17 cellular contexts compared by ENCODE assay signal in the genomic region with DNA sequence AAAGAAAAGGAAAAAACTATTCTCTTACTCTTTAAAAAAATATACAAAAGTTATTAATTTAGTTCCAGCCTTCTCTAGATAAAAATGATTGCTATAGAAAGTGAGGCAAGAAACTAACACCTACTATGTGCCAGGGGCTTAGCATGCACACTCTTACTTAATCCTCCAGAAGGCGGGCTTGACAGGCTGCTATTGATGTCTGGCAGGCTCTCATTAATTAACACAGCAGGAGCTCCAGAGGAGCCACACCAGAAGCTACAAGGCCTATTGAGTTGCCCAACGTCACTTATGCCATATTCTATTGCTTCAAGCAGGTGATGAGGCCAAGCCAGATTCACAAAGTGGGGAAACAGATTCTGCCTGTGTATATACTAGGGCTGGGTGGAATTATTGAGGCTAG. TPM values are rescaled to one million over a fixed set of nuclear protein-coding genes. Genes with fewer than 3 reads are reported as not detected.
DNase-seq lines count a peak whose midpoint lies in the region; ATAC-seq and TF ChIP-seq lines count a peak whose summit lies in the region.
"Had no signal": no experiment of that assay in that cellular context is flagged by ENCODE, and none has a peak within 500 bp of the region (broad histone marks: within the 10 kb centered on the region; RNA-seq: fewer than 3 reads in every experiment).

No MANE protein-coding gene starts in this region.

- H3K36me3 Mint-ChIP-seq in activated CD4-positive, alpha-beta memory T cell treated with anti-CD3 and anti-CD28 coated beads, Interleukin-2, amount 10 ng/mL, durations not matched to agents 7 days and 5 days (ENCODE audit: low read depth), result no peaks in the 10 kb centered on the region
- H3K36me3 Mint-ChIP-seq: activated naive CD4-positive, alpha-beta T cell treated with anti-CD3 and anti-CD28 coated beads, Interleukin-2, amount 50 U/mL, for 24 hours; natural killer cell had no signal

- POLR2A ChIA-PET in activated CD4-positive, alpha-beta memory T cell treated with anti-CD3 and anti-CD28 coated beads, Interleukin-2, amount 10 ng/mL, durations not matched to agents 7 days and 5 days (lab: Charles Lee), result interaction anchor here (1.3 kb wide), 1 partner anchor 56 kb away, joined by 3 read pairs; no protein-coding TSS in a partner anchor

- no peak for TF ChIP-seq CTCF in transverse colon (IDR thresholded peaks at IDR 0.05)

- H3K9me3 ChIP-seq in transverse colon, result no peaks in the 10 kb centered on the region
- H3K9me3 ChIP-seq: heart left ventricle, sigmoid colon, SJSA1 had no signal

- H3K4me1 Mint-ChIP-seq in activated CD4-positive, alpha-beta memory T cell treated with anti-CD3 and anti-CD28 coated beads, Interleukin-2, amount 10 ng/mL, durations not matched to agents 7 days and 5 days, result peaks cover 12% of the 10 kb centered on the region

- H3K36me3 ChIP-seq in transverse colon, result no peaks in the 10 kb centered on the region
- H3K36me3 ChIP-seq: heart left ventricle, sigmoid colon, SJSA1 had no signal

- intact Hi-C loops in transverse colon (cut with DNase I; ENCODE audit: low total_unique reads), result no loop called here

- no peak for TF ChIP-seq EP300 in transverse colon (IDR thresholded peaks at IDR 0.05; ENCODE audit: low read depth)

- TF ChIP-seq POLR2A in transverse colon (IDR thresholded peaks at IDR 0.05), result no peak

- CTCF ChIA-PET in activated CD4-positive, alpha-beta memory T cell treated with anti-CD3 and anti-CD28 coated beads, Interleukin-2, amount 10 ng/mL, durations not matched to agents 7 days and 5 days (lab: Charles Lee), result interaction anchor here (1.9 kb wide), 1 partner anchor 10 kb away, joined by 4 read pairs; no protein-coding TSS in a partner anchor

- H3K27ac Mint-ChIP-seq in activated CD4-positive, alpha-beta memory T cell treated with anti-CD3 and anti-CD28 coated beads, Interleukin-2, amount 10 ng/mL, durations not matched to agents 7 days and 5 days, result no peak overlapping the region
- H3K27ac Mint-ChIP-seq: activated naive CD4-positive, alpha-beta T cell treated with anti-CD3 and anti-CD28 coated beads, Interleukin-2, amount 50 U/mL, for 24 hours; CD4-positive, alpha-beta T cell; natural killer cell had no signal

- no peaks in the 10 kb centered on the region for H3K27me3 ChIP-seq in transverse colon
- H3K27me3 ChIP-seq: heart left ventricle, sigmoid colon, SJSA1 had no signal

- H3K9me3 Mint-ChIP-seq in activated CD4-positive, alpha-beta memory T cell treated with anti-CD3 and anti-CD28 coated beads, Interleukin-2, amount 10 ng/mL, durations not matched to agents 7 days and 5 days, result no peaks in the 10 kb centered on the region
- H3K9me3 Mint-ChIP-seq: activated naive CD4-positive, alpha-beta T cell treated with anti-CD3 and anti-CD28 coated beads, Interleukin-2, amount 50 U/mL, for 24 hours; CD4-positive, alpha-beta T cell; natural killer cell had no signal

- peaks cover 3% of the 10 kb centered on the region for H3K27me3 Mint-ChIP-seq in activated CD4-positive, alpha-beta memory T cell treated with anti-CD3 and anti-CD28 coated beads, Interleukin-2, amount 10 ng/mL, durations not matched to agents 7 days and 5 days
- H3K27me3 Mint-ChIP-seq: activated naive CD4-positive, alpha-beta T cell treated with anti-CD3 and anti-CD28 coated beads, Interleukin-2, amount 50 U/mL, for 24 hours; CD4-positive, alpha-beta T cell had no signal

- no peak for ATAC-seq in GM18511 (IDR thresholded peaks at IDR 0.05; ENCODE audit: unreplicated experiment)
- ATAC-seq: heart left ventricle, natural killer cell had no signal

- WGBS in transverse colon (ENCODE audit: low coverage in 1 of 2), 2 donors, result 86 to 87% methylated on average over 1 to 2 of the region's 2 CpGs

- H3K4me1 ChIP-seq in transverse colon, result peaks cover 38 to 56% (median 48%) of the 10 kb centered on the region in 4 donors

- DNase-seq in DMS79 treated with DMSO at 0.1 percent for 48 hours (lab: John Stamatoyannopoulos, UW) (peak; percentile 1), DMS79 (lab: John Stamatoyannopoulos, UW) (no peak), NCI-H82 treated with DMSO at 0.1 percent for 48 hours (lab: John Stamatoyannopoulos, UW; ENCODE audit: unreplicated experiment) (peak; percentile 33), iPS-NIHi11 (ENCODE audit: low spot score) (peak; percentile 51), transverse colon (no peak), DMS114 treated with DMSO at 0.1 percent for 48 hours (lab: John Stamatoyannopoulos, UW; ENCODE audit: unreplicated experiment) (no peak)
- no peak for DNase-seq in activated CD4-positive, alpha-beta memory T cell treated with anti-CD3 and anti-CD28 coated beads, Interleukin-2, amount 10 ng/mL, durations not matched to agents 7 days and 5 days
- DNase-seq: CD4-positive, alpha-beta T cell; heart left ventricle; Karpas-422; natural killer cell; NCI-H524 treated with DMSO at 0.1 percent for 48 hours; sigmoid colon had no signal

- no peak overlapping the region for H3K4me3 Mint-ChIP-seq in activated CD4-positive, alpha-beta memory T cell treated with anti-CD3 and anti-CD28 coated beads, Interleukin-2, amount 10 ng/mL, durations not matched to agents 7 days and 5 days
- H3K4me3 Mint-ChIP-seq: activated naive CD4-positive, alpha-beta T cell treated with anti-CD3 and anti-CD28 coated beads, Interleukin-2, amount 50 U/mL, for 24 hours; CD4-positive, alpha-beta T cell; natural killer cell had no signal

- no peak overlapping the region for H3K4me3 ChIP-seq in transverse colon
- H3K4me3 ChIP-seq: heart left ventricle, sigmoid colon, SJSA1 had no signal

- in situ Hi-C loops in transverse colon (cut with MboI; ENCODE audit: low pct_ligation_motif_present in 1 of 4, low pct_unique_long_range_greater_than_20kb in 1 of 4, low sequenced_read_pairs in 3 of 4), result no loop called here

- peak overlapping the region; percentile 70 to 76 (median 72) for H3K27ac ChIP-seq in transverse colon
- H3K27ac ChIP-seq: 22Rv1, heart left ventricle, SJSA1 had no signal

RNA-seq across cellular contexts. Expression of a gene that starts 54.6 kb away (rescaled TPM):
- total RNA-seq in transverse colon, result 100 to 1,000 TPM in 3 of 4 donors, 10 to 100 TPM in 1; 75.6 to 174 (median 131) TPM
- 10 to 100 TPM; 64.9 to 68.6 TPM for total RNA-seq in activated CD4-positive, alpha-beta memory T cell treated with anti-CD3 and anti-CD28 coated beads, Interleukin-2, amount 10 ng/mL, durations not matched to agents 7 days and 5 days

Comparison
In these comparisons a context has a peak if more than half of its experiments do, and no peak if none do; other contexts are left out.
1. DNase-seq: peak in DMS79 treated with DMSO at 0.1 percent for 48 hours (single experiment), NCI-H82 treated with DMSO at 0.1 percent for 48 hours (single experiment) and iPS-NIHi11 (single experiment); none in DMS79 (single experiment), transverse colon (single experiment), activated CD4-positive, alpha-beta memory T cell treated with anti-CD3 and anti-CD28 coated beads, Interleukin-2, amount 10 ng/mL, durations not matched to agents 7 days and 5 days (single experiment) and DMS114 treated with DMSO at 0.1 percent for 48 hours (single experiment).